8 cellular contexts compared by ENCODE assay signal in genomic region chr18:50009772-50010171, GRCh38.
DNase-seq lines count a peak whose midpoint lies in the region; ATAC-seq, FAIRE-seq and TF ChIP-seq lines count a peak whose summit lies in the region.

No MANE protein-coding gene starts in this region.

- no peak overlapping the region for H2AFZ ChIP-seq in K562 (ENCODE audit: low read depth, low read length)
- no peak overlapping the region for H2AFZ ChIP-seq in keratinocyte (ENCODE audit: control insufficient read depth, low read length)

- H3K79me2 ChIP-seq in K562 (ENCODE audit: control insufficient read depth, insufficient read depth, low read length), result no peaks in the 10 kb centered on the region
- no peaks in the 10 kb centered on the region for H3K79me2 ChIP-seq in keratinocyte (ENCODE audit: control insufficient read depth, insufficient read depth, low read length)

- H3K9me1 ChIP-seq in K562 (ENCODE audit: control insufficient read depth, insufficient read depth, low read length), result no peaks in the 10 kb centered on the region
- no peaks in the 10 kb centered on the region for H3K9me1 ChIP-seq in keratinocyte (ENCODE audit: control insufficient read depth, extremely low read depth, insufficient read depth, low read length)

- peak; percentile 17 for DNase-seq in G401 (ENCODE audit: low spot score)
- peak; percentile 67 for DNase-seq in H7
- DNase-seq in MV-4-11 (lab: John Stamatoyannopoulos, UW), result peak; percentile 59
- DNase-seq in K562 (ENCODE audit: extremely low read depth in 1 of 4, low spot score in 3 of 4), result peak; percentile 19 to 44 (median 34)
- no peak for DNase-seq in keratinocyte (ENCODE audit: low read depth, low spot score)
- DNase-seq in stimulated activated CD4-positive, alpha-beta T cell treated with anti-CD3 and anti-CD28 coated beads, TNF-alpha, amount 100 ng/mL, for 24 hours (ENCODE audit: low read depth in 3 of 3), result peak; percentile 7 to 21 (median 9)

- H3K4me3 ChIP-seq in H7 (ENCODE audit: insufficient read depth, low read depth, low read length), result no peak overlapping the region
- H3K4me3 ChIP-seq in K562, result no peak overlapping the region
- no peak overlapping the region for H3K4me3 ChIP-seq in keratinocyte (ENCODE audit: control insufficient read depth in 2 of 3, extremely low read depth in 1 of 3, insufficient read depth in 2 of 3, low read depth in 1 of 3, low read length in 3 of 3)

- dilution Hi-C loops in keratinocyte (cut with MboI; ENCODE audit: extremely low pct_ligation_motif_present, low sequenced_read_pairs), result no loop called here

- H3K4me2 ChIP-seq in K562 (ENCODE audit: insufficient read depth, low read length) (no peak overlapping the region), keratinocyte (ENCODE audit: control insufficient read depth, extremely low read depth, insufficient read depth, low read depth, low read length) (no peak overlapping the region)

- in situ Hi-C loops in G401 (cut with HindIII; ENCODE audit: low sequenced_read_pairs) (no loop called here), K562 (cut with MboI) (no loop called here)

- no peaks in the 10 kb centered on the region for H3K36me3 ChIP-seq in H7 (replicated peaks; ENCODE audit: control insufficient read depth, insufficient read depth, low read length)
- no peaks in the 10 kb centered on the region for H3K36me3 ChIP-seq in K562 (ENCODE audit: control insufficient read depth, insufficient read depth, low read length)
- no peaks in the 10 kb centered on the region for H3K36me3 ChIP-seq in keratinocyte (ENCODE audit: control insufficient read depth in 2 of 2, extremely low read depth in 1 of 2, insufficient read depth in 2 of 2, low read length in 2 of 2)

- CTCF ChIA-PET in K562 (lab: Yijun Ruan, JAX; ENCODE audit: low intra/inter-chr PET ratio), result no interaction called here

- H4K20me1 ChIP-seq in K562 (replicated peaks; ENCODE audit: control insufficient read depth, insufficient read depth, low read length) (no peaks in the 10 kb centered on the region), keratinocyte (ENCODE audit: control insufficient read depth, extremely low read depth, insufficient read depth, low read length) (no peaks in the 10 kb centered on the region)

- TF ChIP-seq CTCF in K562 (IDR thresholded peaks at IDR 0.05 in 2 of 3, conservative IDR thresholded peaks at IDR 0.05 in 1 of 3; ENCODE audit: insufficient read depth in 2 of 3, low read depth in 1 of 3, low read length in 3 of 3) (peak; percentile 49 to 59 (median 50); a peak in 5 of 6 replicates), keratinocyte (optimal IDR thresholded peaks at IDR 0.05 in 1 of 3, IDR thresholded peaks at IDR 0.05 in 1 of 3, conservative IDR thresholded peaks at IDR 0.05 in 1 of 3; ENCODE audit: extremely low read depth in 1 of 3, insufficient read depth in 2 of 3, low read length in 3 of 3) (peak; percentile 66 to 86 (median 67))

- no TSS peak for BruUV-seq in K562 (replicated peaks; lab: Mats Ljungman, UMichigan)

- TF ChIP-seq EP300 in K562 (IDR thresholded peaks at IDR 0.05; ENCODE audit: low read length), result no peak

- FAIRE-seq in K562 (lab: Jason Lieb, UNC) (peak; percentile 48), keratinocyte (lab: Jason Lieb, UNC) (peak; percentile 52)

- TF ChIP-seq RAD21 in K562 (CRISPR knock-in tag; conservative IDR thresholded peaks at IDR 0.05 in 1 of 2, IDR thresholded peaks at IDR 0.05 in 1 of 2), result peak; percentile 36 to 51; a peak in 3 of 4 replicates

- H3K27me3 ChIP-seq in H7 (ENCODE audit: control insufficient read depth, insufficient read depth, low read length) (no peaks in the 10 kb centered on the region), K562 (ENCODE audit: control insufficient read depth in 2 of 2, insufficient read depth in 2 of 2, low read length in 2 of 2) (0 out of 5 replicates have a peak, but pooled peaks cover 0 to 6% of the 10 kb centered on the region in 2 experiments), keratinocyte (ENCODE audit: control insufficient read depth, extremely low read depth, insufficient read depth, low read length) (no peaks in the 10 kb centered on the region)

- POLR2A ChIA-PET in K562 (lab: Yijun Ruan, JAX), result no interaction called here

- H3K27ac ChIP-seq in K562 (ENCODE audit: extremely low read depth, low read depth, low read length) (no peak overlapping the region), keratinocyte (ENCODE audit: control insufficient read depth, insufficient read depth, low read length) (no peak overlapping the region)

- intact Hi-C loops in K562 (cut with micrococcal nuclease), result no loop called here

- ATAC-seq in SK-N-SH treated with all-trans-retinoic acid at 6 μM for 48 hours, result peak; percentile 92
- ATAC-seq in K562, result peak; percentile 90
- no peak for ATAC-seq in GM19328 (IDR thresholded peaks at IDR 0.05; ENCODE audit: unreplicated experiment)

- H3K4me1 ChIP-seq in K562 (replicated peaks in 1 of 2; ENCODE audit: control insufficient read depth in 2 of 2, insufficient read depth in 2 of 2, low read length in 2 of 2) (no peaks in the 10 kb centered on the region), keratinocyte (ENCODE audit: control insufficient read depth, extremely low read depth, insufficient read depth, low read length) (no peaks in the 10 kb centered on the region)

- no peak overlapping the region for H3K9ac ChIP-seq in K562 (ENCODE audit: insufficient read depth in 1 of 2, low read depth in 2 of 2, low read length in 2 of 2)
- H3K9ac ChIP-seq in keratinocyte (ENCODE audit: control insufficient read depth, extremely low read depth, insufficient read depth, low read length), result no peak overlapping the region

- H3K9me3 ChIP-seq in K562 (replicated peaks; ENCODE audit: control insufficient read depth, insufficient read depth, low read depth, low read length), result no peaks in the 10 kb centered on the region
- no peaks in the 10 kb centered on the region for H3K9me3 ChIP-seq in keratinocyte (ENCODE audit: control insufficient read depth, low read depth, low read length)

- no peak for TF ChIP-seq POLR2A in K562 (conservative IDR thresholded peaks at IDR 0.05)

- WGBS in K562 (ENCODE audit: insufficient coverage, low coverage, missing lambda C conversion rate), result 0% methylated on average over 1 of the region's 1 CpG

TF ChIP-seq in SK-N-SH treated with all-trans-retinoic acid at 6 μM for 48 hours, 23 proteins besides CTCF, POLR2A, EP300 and RAD21 (continues in another document):
- no peak for TF ChIP-seq ISL1 (CRISPR knock-in tag; IDR thresholded peaks at IDR 0.05)
- TF ChIP-seq ZC3H10 (CRISPR knock-in tag; IDR thresholded peaks at IDR 0.05), result no peak
- TF ChIP-seq PPARA (CRISPR knock-in tag; IDR thresholded peaks at IDR 0.05; ENCODE audit: borderline replicate concordance), result no peak
- no peak for TF ChIP-seq ZFP3 (CRISPR knock-in tag; IDR thresholded peaks at IDR 0.05)
- no peak for TF ChIP-seq ESRRG (CRISPR knock-in tag; IDR thresholded peaks at IDR 0.05)
- no peak for TF ChIP-seq ARNTL (CRISPR knock-in tag; IDR thresholded peaks at IDR 0.05; ENCODE audit: borderline replicate concordance, low read depth)
- no peak for TF ChIP-seq POU6F1 (CRISPR knock-in tag; IDR thresholded peaks at IDR 0.05; ENCODE audit: borderline replicate concordance, low read depth)
- no peak for TF ChIP-seq BACH2 (CRISPR knock-in tag; IDR thresholded peaks at IDR 0.05; ENCODE audit: borderline replicate concordance)
- no peak for TF ChIP-seq SNAI2 (CRISPR knock-in tag; IDR thresholded peaks at IDR 0.05)
- TF ChIP-seq ZNF8 (CRISPR knock-in tag; IDR thresholded peaks at IDR 0.05), result no peak
- no peak for TF ChIP-seq OSR1 (CRISPR knock-in tag; IDR thresholded peaks at IDR 0.05)

TF ChIP-seq in K562, 482 proteins besides CTCF, POLR2A, EP300 and RAD21:
- TF ChIP-seq TBL1XR1 (IDR thresholded peaks at IDR 0.05; ENCODE audit: low read length in 2 of 2) (no peak), ATF7 (IDR thresholded peaks at IDR 0.05) (no peak), MLLT1 (IDR thresholded peaks at IDR 0.05) (no peak), SMC3 (conservative IDR thresholded peaks at IDR 0.05; ENCODE audit: insufficient read depth, low read depth, low read length) (peak; percentile 39; the same call in 1 of the 2 replicates), ZNF644 (tag; IDR thresholded peaks at IDR 0.05; ENCODE audit: low read depth) (no peak), NFE2L1 (tag; IDR thresholded peaks at IDR 0.05; ENCODE audit: borderline replicate concordance, low read depth) (no peak), ZNF445 (CRISPR knock-in tag; IDR thresholded peaks at IDR 0.05; ENCODE audit: low read depth) (no peak)
- TF ChIP-seq, protein P1, sequence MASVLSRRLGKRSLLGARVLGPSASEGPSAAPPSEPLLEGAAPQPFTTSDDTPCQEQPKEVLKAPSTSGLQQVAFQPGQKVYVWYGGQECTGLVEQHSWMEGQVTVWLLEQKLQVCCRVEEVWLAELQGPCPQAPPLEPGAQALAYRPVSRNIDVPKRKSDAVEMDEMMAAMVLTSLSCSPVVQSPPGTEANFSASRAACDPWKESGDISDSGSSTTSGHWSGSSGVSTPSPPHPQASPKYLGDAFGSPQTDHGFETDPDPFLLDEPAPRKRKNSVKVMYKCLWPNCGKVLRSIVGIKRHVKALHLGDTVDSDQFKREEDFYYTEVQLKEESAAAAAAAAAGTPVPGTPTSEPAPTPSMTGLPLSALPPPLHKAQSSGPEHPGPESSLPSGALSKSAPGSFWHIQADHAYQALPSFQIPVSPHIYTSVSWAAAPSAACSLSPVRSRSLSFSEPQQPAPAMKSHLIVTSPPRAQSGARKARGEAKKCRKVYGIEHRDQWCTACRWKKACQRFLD (CRISPR knock-in tag; IDR thresholded peaks at IDR 0.05), result no peak
TF ChIP-seq in K562: peak in this region for 1.
